Comparison of ENCODE assay signal across 9 cellular contexts in genomic region chr2:170396799-170397459, GRCh38.
A peak's percentile ranks its signal among the peaks of the same experiment; 100 is the strongest.
DNase-seq lines count a peak whose midpoint lies in the region; ATAC-seq and TF ChIP-seq lines count a peak whose summit lies in the region.
"Had no signal": no experiment of that assay in that cellular context is flagged by ENCODE, and none has a peak within 500 bp of the region (broad histone marks: within the 10 kb centered on the region; RNA-seq: fewer than 3 reads in every experiment).

No MANE protein-coding gene starts in this region.

- DNase-seq in GM10266 (ENCODE audit: extremely low spot score) (peak; percentile 19), NB4 (ENCODE audit: low read depth) (peak; percentile 36), adipocyte (ENCODE audit: low read depth) (peak; percentile 41), gastrocnemius medialis (no peak), WERI-Rb-1 (no peak)
- no peak for DNase-seq in stimulated activated CD4-positive, alpha-beta T cell treated with anti-CD3 and anti-CD28 coated beads, Interleukin-1b, Interleukin-23, amount 100 ng/mL, for 48 hours
- DNase-seq: activated naive CD8-positive, alpha-beta T cell treated with anti-CD3 and anti-CD28 coated beads, Interleukin-2, amount 10 ng/mL, durations not matched to agents 7 days and 5 days had no signal

- H3K4me3 ChIP-seq in NB4 (ENCODE audit: low read depth, low read length) = no peak overlapping the region
- H3K4me3 ChIP-seq in adipocyte (ENCODE audit: low read length) = no peak overlapping the region
- H3K4me3 ChIP-seq in neural cell (ENCODE audit: low read length) = no peak overlapping the region
- H3K4me3 ChIP-seq in gastrocnemius medialis = no peak overlapping the region
- H3K4me3 ChIP-seq in WERI-Rb-1 (ENCODE audit: low read depth, low read length) = no peak overlapping the region

- TF ChIP-seq POLR2A in NB4 (IDR thresholded peaks at IDR 0.05; ENCODE audit: extremely low read depth, insufficient read length) (no peak), gastrocnemius medialis (IDR thresholded peaks at IDR 0.05) (no peak)

- H3K79me2 ChIP-seq in neural cell (replicated peaks; ENCODE audit: insufficient read depth, low read length) = no peaks in the 10 kb centered on the region

- no peaks in the 10 kb centered on the region for H3K4me1 ChIP-seq in adipocyte (ENCODE audit: control insufficient read depth, insufficient read depth, low read length)
- no peaks in the 10 kb centered on the region for H3K4me1 ChIP-seq in gastrocnemius medialis

- H3K27me3 ChIP-seq in adipocyte (replicated peaks; ENCODE audit: control insufficient read depth, insufficient read depth, low read length) (peaks cover 51% of the 10 kb centered on the region), neural cell (ENCODE audit: insufficient read depth, low read depth, low read length) (no peaks in the 10 kb centered on the region), gastrocnemius medialis (peaks cover 0 to 9% (median 4%) of the 10 kb centered on the region in 3 donors), WERI-Rb-1 (ENCODE audit: insufficient read depth, low read depth, severe bottlenecking) (no peaks in the 10 kb centered on the region)

- H3K4me2 ChIP-seq in neural cell (ENCODE audit: low read length) = no peak overlapping the region

- H3K27ac ChIP-seq in neural cell (ENCODE audit: low read length) = no peak overlapping the region
- no peak overlapping the region for H3K27ac ChIP-seq in gastrocnemius medialis
- H3K27ac ChIP-seq in WERI-Rb-1 = no peak overlapping the region

- no peak for TF ChIP-seq EP300 in neural cell (conservative IDR thresholded peaks at IDR 0.05; ENCODE audit: poor library complexity, severe bottlenecking)

- H3K36me3 ChIP-seq in adipocyte (ENCODE audit: control insufficient read depth, insufficient read depth, low read length, severe bottlenecking) (no peaks in the 10 kb centered on the region), neural cell (ENCODE audit: insufficient read depth, low read length) (no peaks in the 10 kb centered on the region), gastrocnemius medialis (no peaks in the 10 kb centered on the region), WERI-Rb-1 (no peaks in the 10 kb centered on the region)

- peak; percentile 61 for TF ChIP-seq RAD21 in neural cell (conservative IDR thresholded peaks at IDR 0.05)

- H3K9ac ChIP-seq in adipocyte (ENCODE audit: low read length) (no peak overlapping the region), neural cell (ENCODE audit: low read length) (no peak overlapping the region)

- H3K9me2 ChIP-seq in neural cell (ENCODE audit: insufficient read depth, low read length) = no peaks in the 10 kb centered on the region

- H3F3A ChIP-seq in neural cell (ENCODE audit: insufficient read depth, low read length, poor library complexity, severe bottlenecking) = no peaks in the 10 kb centered on the region

- in situ Hi-C loops in gastrocnemius medialis (cut with MboI; ENCODE audit: low sequenced_read_pairs in 4 of 4) = no loop called here

- no peak overlapping the region for H2AFZ ChIP-seq in neural cell (ENCODE audit: low read depth, low read length)

- no peak for ATAC-seq in gastrocnemius medialis
- no peak for ATAC-seq in GM18861 (IDR thresholded peaks at IDR 0.05; ENCODE audit: unreplicated experiment)

- H4K20me1 ChIP-seq in neural cell (ENCODE audit: insufficient read depth) = no peaks in the 10 kb centered on the region

- intact Hi-C loops in gastrocnemius medialis (cut with DNase I; ENCODE audit: low total_unique reads) = no loop called here

- H3K9me3 ChIP-seq in adipocyte (ENCODE audit: control insufficient read depth, low read length) = no peaks in the 10 kb centered on the region
- no peaks in the 10 kb centered on the region for H3K9me3 ChIP-seq in neural cell (ENCODE audit: low read length)
- no peaks in the 10 kb centered on the region for H3K9me3 ChIP-seq in gastrocnemius medialis
- no peaks in the 10 kb centered on the region for H3K9me3 ChIP-seq in WERI-Rb-1 (ENCODE audit: severe bottlenecking)

- TF ChIP-seq CTCF in GM10266 (IDR thresholded peaks at IDR 0.05; ENCODE audit: control insufficient read depth, insufficient read depth, low read depth, missing control alignments) (peak; percentile 42), NB4 (IDR thresholded peaks at IDR 0.05; ENCODE audit: low read depth, low read length) (peak; percentile 33), neural cell (IDR thresholded peaks at IDR 0.05; ENCODE audit: poor library complexity, severe bottlenecking) (peak; percentile 64), gastrocnemius medialis (IDR thresholded peaks at IDR 0.05 in 4 of 5, conservative IDR thresholded peaks at IDR 0.05 in 1 of 5) (no peak), WERI-Rb-1 (IDR thresholded peaks at IDR 0.05; ENCODE audit: low read depth, low read length) (no peak)

TF ChIP-seq in neural cell, 6 proteins besides CTCF, POLR2A, EP300 and RAD21:
- TF ChIP-seq SMC3 (conservative IDR thresholded peaks at IDR 0.05; ENCODE audit: poor library complexity) (peak; percentile 69), POLR2AphosphoS5 (IDR thresholded peaks at IDR 0.05) (no peak), TAF1 (IDR thresholded peaks at IDR 0.05; ENCODE audit: low read depth) (no peak)

Comparison
In these comparisons a context has a peak if more than half of its experiments do, and no peak if none do; other contexts are left out.
1. DNase-seq: peak in GM10266 (single experiment), NB4 (single experiment) and adipocyte (single experiment); none in gastrocnemius medialis (0 of 2), stimulated activated CD4-positive, alpha-beta T cell treated with anti-CD3 and anti-CD28 coated beads, Interleukin-1b, Interleukin-23, amount 100 ng/mL, for 48 hours (single experiment) and WERI-Rb-1 (single experiment).
2. CTCF ChIP-seq: peak in GM10266 (single experiment), NB4 (single experiment) and neural cell (single experiment); none in gastrocnemius medialis (0 of 5) and WERI-Rb-1 (single experiment).